ENCODE assay signal across 1 cellular context in genomic region chr20:50219520-50220086, GRCh38.
TF ChIP-seq lines count a peak whose summit lies in the region.

No MANE protein-coding gene starts in this region.

TF ChIP-seq in H1, 55 proteins besides CTCF, POLR2A, EP300 and RAD21:
- TF ChIP-seq CREB1 (IDR thresholded peaks at IDR 0.05) (no peak), KDM1A (IDR thresholded peaks at IDR 0.05; ENCODE audit: borderline replicate concordance, low read length) (peak; percentile 49; the same call in 1 of the 2 replicates)
